ENCODE assay signal across 15 cellular contexts in genomic region chr19:42023943-42024260, GRCh38. TPM values are rescaled to one million over a fixed set of nuclear protein-coding genes. Genes with fewer than 3 reads are reported as not detected.
A peak's percentile ranks its signal among the peaks of the same experiment; 100 is the strongest.
DNase-seq lines count a peak whose midpoint lies in the region; ATAC-seq and TF ChIP-seq lines count a peak whose summit lies in the region.
"Had no signal": no experiment of that assay in that cellular context is flagged by ENCODE, and none has a peak within 500 bp of the region (broad histone marks: within the 10 kb centered on the region; RNA-seq: fewer than 3 reads in every experiment).

No MANE protein-coding gene starts in this region.

- no peak overlapping the region for H3K9ac ChIP-seq in H9 (ENCODE audit: extremely low read depth, insufficient read length, low read length)

- no peaks in the 10 kb centered on the region; the same call in 1 of the 2 replicates for H3K27me3 Mint-ChIP-seq in H9 (ENCODE audit: low read depth)
- H3K27me3 Mint-ChIP-seq in stimulated activated memory B cell treated with anti-CD40 and anti-IgM and Interleukin-4, amounts not matched to agents 10 μg/mL and 1 μg/mL and 100 μg/mL, for 72 hours = peaks cover 63% of the 10 kb centered on the region

- H3K4ac ChIP-seq in H9 (ENCODE audit: low read depth, low read length) = no peak overlapping the region

- in situ Hi-C loops in Panc1 (cut with HindIII; ENCODE audit: low pct_unique_long_range_greater_than_20kb, low sequenced_read_pairs) = no loop called here

- H3K27ac ChIP-seq in heart left ventricle = peak overlapping the region in 8 of 12 donors; percentile 39 to 80 (median 65)
- H3K27ac ChIP-seq in H9 (ENCODE audit: insufficient read length, low read depth, low read length) = no peak overlapping the region
- no peak overlapping the region for H3K27ac ChIP-seq in Panc1 (ENCODE audit: low read length)
- H3K27ac ChIP-seq in sigmoid colon = peak overlapping the region in 3 of 4 donors; percentile 66 to 76 (median 71)
- H3K27ac ChIP-seq: HL-60 had no signal

- no peaks in the 10 kb centered on the region for H3K36me3 ChIP-seq in heart left ventricle
- H3K36me3 ChIP-seq in Panc1 (ENCODE audit: control insufficient read depth, insufficient read depth, low read length) = no peaks in the 10 kb centered on the region
- H3K36me3 ChIP-seq in sigmoid colon = peaks cover 0 to 31% (median 4%) of the 10 kb centered on the region in 4 donors

- H2AK5ac ChIP-seq in H9 (ENCODE audit: insufficient read length, low read length) = no peak overlapping the region

- H3K4me1 ChIP-seq in heart left ventricle (peaks cover 0 to 29% (median 5%) of the 10 kb centered on the region in 12 donors), H9 (ENCODE audit: insufficient read depth, low read length) (no peaks in the 10 kb centered on the region), Panc1 (ENCODE audit: control insufficient read depth, insufficient read depth, low read length) (no peaks in the 10 kb centered on the region), sigmoid colon (peaks cover 0 to 36% (median 28%) of the 10 kb centered on the region in 4 donors)

- POLR2A ChIA-PET in Panc1 (lab: Charles Lee) = no interaction called here

- no peaks in the 10 kb centered on the region for H3K9me3 Mint-ChIP-seq in H9
- no peaks in the 10 kb centered on the region for H3K9me3 Mint-ChIP-seq in stimulated activated memory B cell treated with anti-CD40 and anti-IgM and Interleukin-4, amounts not matched to agents 10 μg/mL and 1 μg/mL and 100 μg/mL, for 72 hours

- no peak overlapping the region for H3K14ac ChIP-seq in H9 (ENCODE audit: insufficient read depth, low read length)

- H3K4me3 ChIP-seq in heart left ventricle (no peak overlapping the region), Panc1 (ENCODE audit: low read depth in 2 of 2, low read length in 2 of 2) (no peak overlapping the region), sigmoid colon (no peak overlapping the region)

- H2BK5ac ChIP-seq in H9 (ENCODE audit: insufficient read length, low read length) = no peak overlapping the region

- H2AFZ ChIP-seq in H9 (ENCODE audit: low read length) = no peak overlapping the region

- H3K27ac Mint-ChIP-seq in H9 = peak overlapping the region; percentile 28 to 92 (median 68); a peak in 5 of 7 replicates
- H3K27ac Mint-ChIP-seq in stimulated activated memory B cell treated with anti-CD40 and anti-IgM and Interleukin-4, amounts not matched to agents 10 μg/mL and 1 μg/mL and 100 μg/mL, for 72 hours = no peak overlapping the region
- H3K27ac Mint-ChIP-seq: B cell had no signal

- H4K5ac ChIP-seq in H9 (ENCODE audit: insufficient read length, low read depth, low read length) = no peak overlapping the region

- H3T11ph ChIP-seq in H9 (ENCODE audit: low read length) = no peak overlapping the region

- DNase-seq in heart left ventricle = peak in 1 of 5 donors; percentile 26
- no peak for DNase-seq in cardiac septum (ENCODE audit: low spot score)
- DNase-seq in H9 = no peak
- no peak for DNase-seq in Panc1 (ENCODE audit: low read depth, low spot score)
- DNase-seq in sigmoid colon = no peak
- DNase-seq in activated gamma-delta T cell (lab: John Stamatoyannopoulos, UW) = no peak
- DNase-seq: KG1, NCI-H1105, NCI-H2081, NCI-H2171 treated with DMSO at 0.1 percent for 48 hours had no signal

- WGBS in heart left ventricle, 4 donors = 78 to 87% (median 83%) methylated on average over 4 of the region's 4 CpGs
- WGBS in H9 (ENCODE audit: extremely low coverage, insufficient read length, low lambda C conversion rate) = no CpG with 5 or more reads among the region's 4 CpGs
- 75 to 87% methylated on average over 4 of the region's 4 CpGs for WGBS in sigmoid colon, 2 donors

- intact Hi-C loops in heart left ventricle (cut with DNase I) = no loop called here
- intact Hi-C loops in cardiac septum (cut with DNase I) = loop anchor here (2.0 kb wide), 1 partner anchor 31 kb away; no protein-coding TSS in a partner anchor
- intact Hi-C loops in Panc1 (cut with micrococcal nuclease; ENCODE audit: unreplicated experiment) = no loop called here
- intact Hi-C loops in sigmoid colon (cut with DNase I) = no loop called here

- no peak overlapping the region for H3K18ac ChIP-seq in H9 (ENCODE audit: insufficient read length, low read depth, low read length)

- H3K4me1 Mint-ChIP-seq in H9 = peaks cover 7 to 10% of the 10 kb centered on the region in 2 experiments
- no peaks in the 10 kb centered on the region for H3K4me1 Mint-ChIP-seq in stimulated activated memory B cell treated with anti-CD40 and anti-IgM and Interleukin-4, amounts not matched to agents 10 μg/mL and 1 μg/mL and 100 μg/mL, for 72 hours
- H3K4me1 Mint-ChIP-seq: B cell had no signal

- H3K4me3 Mint-ChIP-seq in H9 = no peak overlapping the region
- no peak overlapping the region for H3K4me3 Mint-ChIP-seq in stimulated activated memory B cell treated with anti-CD40 and anti-IgM and Interleukin-4, amounts not matched to agents 10 μg/mL and 1 μg/mL and 100 μg/mL, for 72 hours
- H3K4me3 Mint-ChIP-seq: B cell had no signal

- BruUV-seq in Panc1 (replicated peaks; lab: Mats Ljungman, UMichigan) = no TSS peak

- TF ChIP-seq POLR2A in heart left ventricle (IDR thresholded peaks at IDR 0.05) (no peak), sigmoid colon (IDR thresholded peaks at IDR 0.05) (no peak)

- H3K27me3 ChIP-seq in heart left ventricle = no peaks in the 10 kb centered on the region
- H3K27me3 ChIP-seq in H9 (ENCODE audit: insufficient read depth, low read length) = no peaks in the 10 kb centered on the region
- H3K27me3 ChIP-seq in Panc1 (ENCODE audit: control insufficient read depth, insufficient read depth, low read length) = no peaks in the 10 kb centered on the region
- H3K27me3 ChIP-seq in sigmoid colon = no peaks in the 10 kb centered on the region

- ATAC-seq in heart left ventricle (no peak), Panc1 (no peak), HG02642 (IDR thresholded peaks at IDR 0.05; ENCODE audit: poor library complexity, unreplicated experiment) (no peak)
- ATAC-seq in stimulated activated memory B cell treated with anti-CD40 and anti-IgM and Interleukin-4, amounts not matched to agents 10 μg/mL and 1 μg/mL and 100 μg/mL, for 72 hours = no peak

- no peaks in the 10 kb centered on the region for H4K20me1 ChIP-seq in H9 (ENCODE audit: control insufficient read depth, insufficient read depth, insufficient read length)

- no peak overlapping the region for H2BK20ac ChIP-seq in H9 (ENCODE audit: low read depth, low read length, poor library complexity, severe bottlenecking)

- peaks cover 32 to 60% (median 51%) of the 10 kb centered on the region in 3 experiments; a peak in 6 of 7 replicates for H3K36me3 Mint-ChIP-seq in H9 (ENCODE audit: insufficient read depth in 1 of 3, low read depth in 3 of 3)
- H3K36me3 Mint-ChIP-seq in stimulated activated memory B cell treated with anti-CD40 and anti-IgM and Interleukin-4, amounts not matched to agents 10 μg/mL and 1 μg/mL and 100 μg/mL, for 72 hours = no peaks in the 10 kb centered on the region

- H3K79me2 ChIP-seq in H9 (ENCODE audit: insufficient read depth, low read length) = no peaks in the 10 kb centered on the region

- no peak overlapping the region for H4K8ac ChIP-seq in H9 (replicated peaks; ENCODE audit: insufficient read length, low read depth, low read length)

- no peak overlapping the region for H2BK120ac ChIP-seq in H9 (ENCODE audit: low read depth, low read length, poor library complexity, severe bottlenecking)

- no peak overlapping the region for H4K91ac ChIP-seq in H9 (ENCODE audit: insufficient read length, low read depth, low read length)

- H3K23ac ChIP-seq in H9 (ENCODE audit: insufficient read length, low read depth, low read length) = no peak overlapping the region

- no peaks in the 10 kb centered on the region for H3K79me1 ChIP-seq in H9 (ENCODE audit: insufficient read depth, low read depth, low read length, poor library complexity, severe bottlenecking)

- H3K56ac ChIP-seq in H9 (ENCODE audit: insufficient read length, low read depth, low read length) = no peak overlapping the region

- TF ChIP-seq CTCF in heart left ventricle (IDR thresholded peaks at IDR 0.05) (no peak), H9 (conservative IDR thresholded peaks at IDR 0.05) (0 out of 3 replicates have a peak, but pooled peaks have one; percentile 6), Panc1 (IDR thresholded peaks at IDR 0.05) (peak; percentile 29), sigmoid colon (IDR thresholded peaks at IDR 0.05) (no peak)

- no peak overlapping the region for H2BK12ac ChIP-seq in H9 (ENCODE audit: insufficient read length, low read depth, low read length)

- no peak overlapping the region for H3K4me2 ChIP-seq in H9 (ENCODE audit: insufficient read depth, insufficient read length, low read length)

- H2BK15ac ChIP-seq in H9 (ENCODE audit: low read depth, low read length) = no peak overlapping the region

- no peaks in the 10 kb centered on the region for H3K23me2 ChIP-seq in H9 (ENCODE audit: insufficient read length, low read depth, low read length, poor library complexity, severe bottlenecking)

- H3K9me3 ChIP-seq in heart left ventricle = no peaks in the 10 kb centered on the region
- no peaks in the 10 kb centered on the region for H3K9me3 ChIP-seq in H9 (ENCODE audit: control insufficient read depth, low read depth, low read length)
- no peaks in the 10 kb centered on the region for H3K9me3 ChIP-seq in Panc1 (ENCODE audit: control insufficient read depth, insufficient read depth, low read depth, low read length)
- no peaks in the 10 kb centered on the region for H3K9me3 ChIP-seq in sigmoid colon

- no peak for TF ChIP-seq EP300 in sigmoid colon (IDR thresholded peaks at IDR 0.05)

- CTCF ChIA-PET in Panc1 (lab: Charles Lee) = no interaction called here

RNA-seq across cellular contexts. Expression of gene ATP1A3, which starts 29.9 kb away (rescaled TPM):
- total RNA-seq in heart left ventricle (100 to 1,000 TPM; 165 to 414 (median 231) TPM), cardiac septum (242 TPM), H9 (2021) (11.6 and 12.0 TPM in 2 replicates), Panc1 (2021; ENCODE audit: unreplicated experiment) (4.9 TPM), sigmoid colon (1 to 10 TPM; 1.6 to 4.3 (median 3.3) TPM)
- polyA plus RNA-seq in heart left ventricle (100 to 1,000 TPM in 1 of 2 donors, 10 to 100 TPM in 1; 48.3 to 117 TPM), sigmoid colon (1 to 10 TPM in 1 of 3 donors, under 1 TPM in 1, not detected in 1; 0.46 to 3.2 TPM)
- polyA plus RNA-seq in Panc1 (2012; ENCODE audit: insufficient read length) = 4.0 TPM

RNA-seq across cellular contexts. Expression of gene GRIK5, which starts 46.1 kb away (rescaled TPM):
- total RNA-seq in heart left ventricle (1 to 10 TPM; 1.4 to 9.0 (median 3.6) TPM), cardiac septum (4.6 TPM), H9 (2021) (43.1 and 45.0 TPM in 2 replicates), Panc1 (2021; ENCODE audit: unreplicated experiment) (0.62 TPM), sigmoid colon (10 to 100 TPM in 3 of 4 donors, 1 to 10 TPM in 1; 8.4 to 23.3 (median 13.3) TPM)
- polyA plus RNA-seq in heart left ventricle (under 1 TPM; 0.28 to 0.72 TPM), sigmoid colon (1 to 10 TPM in 1 of 3 donors, under 1 TPM in 1, not detected in 1; under 0.01 to 2.7 TPM)
- polyA plus RNA-seq in Panc1 (2012; ENCODE audit: insufficient read length) = 0.28 TPM
- total RNA-seq: HT-29 had no signal

RNA-seq across cellular contexts. Expression of gene ZNF574, which starts 52.1 kb away (rescaled TPM):
- total RNA-seq in heart left ventricle (10 to 100 TPM in 3 of 9 donors, 1 to 10 TPM in 6; 6.3 to 17.7 (median 8.8) TPM), cardiac septum (8.3 TPM), H9 (2021) (35.6 and 36.3 TPM in 2 replicates), Panc1 (2021; ENCODE audit: unreplicated experiment) (15.7 TPM), sigmoid colon (10 to 100 TPM; 12.5 to 14.6 (median 13.1) TPM)
- polyA plus RNA-seq in heart left ventricle (1 to 10 TPM; 5.1 to 6.9 TPM), sigmoid colon (1 to 10 TPM; 3.0 to 9.3 (median 5.5) TPM)
- 16.9 TPM for polyA plus RNA-seq in Panc1 (2012; ENCODE audit: insufficient read length)

Comparison
In these comparisons a context has a peak if more than half of its experiments do, and no peak if none do; other contexts are left out.
1. H3K27ac ChIP-seq: peak in heart left ventricle (8 of 12) and sigmoid colon (3 of 4); none in H9 (single experiment) and Panc1 (single experiment).
2. CTCF ChIP-seq: peak in H9 (single experiment) and Panc1 (single experiment); none in heart left ventricle (0 of 12) and sigmoid colon (0 of 4).
3. RNA of gene ATP1A3, which starts 29.9 kb away (total RNA-seq): 242 TPM in cardiac septum (single experiment) and 165 to 414 TPM in heart left ventricle; 11.6 to 12.0 TPM in H9, 4.9 TPM in Panc1 (single experiment) and 1.6 to 4.3 TPM in sigmoid colon; every median in the first group is over 10 times any median in the second.